In the genomic region with DNA sequence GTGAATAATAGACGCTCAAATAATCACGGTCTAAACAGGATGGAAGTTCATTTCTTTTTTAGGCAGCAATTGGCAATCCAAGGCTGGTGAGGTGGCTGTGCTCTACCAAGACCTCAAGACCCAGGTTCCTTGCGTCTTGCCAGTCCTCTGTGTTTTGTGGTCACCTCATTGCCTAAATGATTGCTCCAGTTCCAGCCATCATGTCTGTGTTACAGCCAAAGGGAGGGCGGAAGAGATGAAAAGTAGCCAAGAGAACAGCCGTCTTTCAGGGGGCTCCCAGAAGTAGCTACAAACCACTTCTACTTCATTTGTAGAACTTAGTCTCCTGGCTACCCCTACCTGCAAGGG, we compare ENCODE assay signal across 20 cellular contexts. TPM values are rescaled to one million over a fixed set of nuclear protein-coding genes. Genes with fewer than 3 reads are reported as not detected.
A peak's percentile ranks its signal among the peaks of the same experiment; 100 is the strongest.
DNase-seq lines count a peak whose midpoint lies in the region; ATAC-seq and TF ChIP-seq lines count a peak whose summit lies in the region.
"Had no signal": no experiment of that assay in that cellular context is flagged by ENCODE, and none has a peak within 500 bp of the region (broad histone marks: within the 10 kb centered on the region; RNA-seq: fewer than 3 reads in every experiment).

No MANE protein-coding gene starts in this region.

- H3K36me3 ChIP-seq in CD8-positive, alpha-beta memory T cell (ENCODE audit: insufficient read depth, low read length) = no peaks in the 10 kb centered on the region
- H3K36me3 ChIP-seq in effector memory CD4-positive, alpha-beta T cell (ENCODE audit: control insufficient read depth, insufficient read depth, low read length) = no peaks in the 10 kb centered on the region
- H3K36me3 ChIP-seq: BLaER1, lower lobe of right lung had no signal

- H3K27ac ChIP-seq in CD8-positive, alpha-beta memory T cell (ENCODE audit: low read depth, low read length) = no peak overlapping the region
- H3K27ac ChIP-seq in effector memory CD4-positive, alpha-beta T cell (ENCODE audit: insufficient read depth, low read length, poor library complexity, severe bottlenecking) = peak overlapping the region; percentile 63
- H3K27ac ChIP-seq: BLaER1, GM23248, HL-60, lower lobe of right lung had no signal

- peak overlapping the region; percentile 72 for H3K4me3 Mint-ChIP-seq in activated CD4-positive, alpha-beta T cell treated with anti-CD3 and anti-CD28 coated beads, Interleukin-2, amount 10 ng/mL, durations not matched to agents 24 days and 14 days
- H3K4me3 Mint-ChIP-seq in CD8-positive, alpha-beta memory T cell = peak overlapping the region; percentile 48 to 84 (median 78)
- H3K4me3 Mint-ChIP-seq in activated CD8-positive, alpha-beta T cell treated with anti-CD3 and anti-CD28 coated beads for 36 hours = peak overlapping the region; percentile 53
- H3K4me3 Mint-ChIP-seq in glutamatergic neuron (ENCODE audit: unreplicated experiment) = no peak overlapping the region

- POLR2A ChIA-PET in CD8-positive, alpha-beta memory T cell (lab: Charles Lee) = no interaction called here
- POLR2A ChIA-PET in activated CD8-positive, alpha-beta T cell treated with anti-CD3 and anti-CD28 coated beads for 36 hours (lab: Charles Lee) = interaction anchor here (0.6 kb wide), 2 partner anchors 10 to 27 kb away, joined by 3 read pairs; no protein-coding TSS in a partner anchor

- H3K36me3 Mint-ChIP-seq in activated CD4-positive, alpha-beta T cell treated with anti-CD3 and anti-CD28 coated beads, Interleukin-2, amount 10 ng/mL, durations not matched to agents 24 days and 14 days (ENCODE audit: low read depth) = no peaks in the 10 kb centered on the region
- no peaks in the 10 kb centered on the region for H3K36me3 Mint-ChIP-seq in CD8-positive, alpha-beta memory T cell
- no peaks in the 10 kb centered on the region for H3K36me3 Mint-ChIP-seq in activated CD8-positive, alpha-beta T cell treated with anti-CD3 and anti-CD28 coated beads for 36 hours (ENCODE audit: low read depth)
- peaks cover 5% of the 10 kb centered on the region for H3K36me3 Mint-ChIP-seq in glutamatergic neuron (ENCODE audit: unreplicated experiment)

- H3K4me3 ChIP-seq in CD8-positive, alpha-beta memory T cell (ENCODE audit: low read length) = peak overlapping the region; percentile 8
- peak overlapping the region; percentile 35 for H3K4me3 ChIP-seq in effector memory CD4-positive, alpha-beta T cell (ENCODE audit: insufficient read depth, low read depth, low read length, poor library complexity, severe bottlenecking)
- H3K4me3 ChIP-seq: BLaER1, GM23248, lower lobe of right lung had no signal

- TF ChIP-seq CTCF in activated CD8-positive, alpha-beta T cell treated with anti-CD3 and anti-CD28 coated beads for 36 hours (IDR thresholded peaks at IDR 0.05) = no peak
- no peak for TF ChIP-seq CTCF in glutamatergic neuron (IDR thresholded peaks at IDR 0.05; ENCODE audit: partially characterized antibody, unreplicated experiment)

- H3K27ac Mint-ChIP-seq in activated CD4-positive, alpha-beta T cell treated with anti-CD3 and anti-CD28 coated beads, Interleukin-2, amount 10 ng/mL, durations not matched to agents 24 days and 14 days = peak overlapping the region; percentile 94
- peak overlapping the region; percentile 74 to 97 (median 94) for H3K27ac Mint-ChIP-seq in CD8-positive, alpha-beta memory T cell
- H3K27ac Mint-ChIP-seq in activated CD8-positive, alpha-beta T cell treated with anti-CD3 and anti-CD28 coated beads for 36 hours = peak overlapping the region; percentile 89
- H3K27ac Mint-ChIP-seq in glutamatergic neuron (ENCODE audit: unreplicated experiment) = no peak overlapping the region

- peaks cover 40% of the 10 kb centered on the region for H3K4me1 ChIP-seq in CD8-positive, alpha-beta memory T cell (ENCODE audit: insufficient read depth, low read length)
- peaks cover 31% of the 10 kb centered on the region for H3K4me1 ChIP-seq in effector memory CD4-positive, alpha-beta T cell (ENCODE audit: control insufficient read depth, insufficient read depth, low read length, poor library complexity, severe bottlenecking)

- H3K9me3 Mint-ChIP-seq in activated CD4-positive, alpha-beta T cell treated with anti-CD3 and anti-CD28 coated beads, Interleukin-2, amount 10 ng/mL, durations not matched to agents 24 days and 14 days = peaks cover 4% of the 10 kb centered on the region
- H3K9me3 Mint-ChIP-seq in CD8-positive, alpha-beta memory T cell = no peaks in the 10 kb centered on the region
- peaks cover 2% of the 10 kb centered on the region for H3K9me3 Mint-ChIP-seq in activated CD8-positive, alpha-beta T cell treated with anti-CD3 and anti-CD28 coated beads for 36 hours
- H3K9me3 Mint-ChIP-seq in glutamatergic neuron (ENCODE audit: unreplicated experiment) = no peaks in the 10 kb centered on the region

- peaks cover 56% of the 10 kb centered on the region for H3K4me1 Mint-ChIP-seq in activated CD4-positive, alpha-beta T cell treated with anti-CD3 and anti-CD28 coated beads, Interleukin-2, amount 10 ng/mL, durations not matched to agents 24 days and 14 days
- peaks cover 43 to 50% (median 48%) of the 10 kb centered on the region in 3 donors for H3K4me1 Mint-ChIP-seq in CD8-positive, alpha-beta memory T cell
- peaks cover 58% of the 10 kb centered on the region for H3K4me1 Mint-ChIP-seq in activated CD8-positive, alpha-beta T cell treated with anti-CD3 and anti-CD28 coated beads for 36 hours (ENCODE audit: low read depth)
- no peaks in the 10 kb centered on the region for H3K4me1 Mint-ChIP-seq in glutamatergic neuron (ENCODE audit: low read depth, unreplicated experiment)

- H3K27me3 ChIP-seq in CD8-positive, alpha-beta memory T cell (ENCODE audit: insufficient read depth, low read length, poor library complexity, severe bottlenecking) = no peaks in the 10 kb centered on the region
- H3K27me3 ChIP-seq in effector memory CD4-positive, alpha-beta T cell (replicated peaks; ENCODE audit: control insufficient read depth, insufficient read depth, low read length, poor library complexity, severe bottlenecking) = no peaks in the 10 kb centered on the region
- H3K27me3 ChIP-seq: BLaER1 had no signal

- CTCF ChIA-PET in CD8-positive, alpha-beta memory T cell (lab: Charles Lee) = interaction anchor here (2.3 kb wide), 1 partner anchor 9 kb away, joined by 6 read pairs; no protein-coding TSS in a partner anchor
- CTCF ChIA-PET in activated CD8-positive, alpha-beta T cell treated with anti-CD3 and anti-CD28 coated beads for 36 hours (lab: Charles Lee) = no interaction called here

- no peaks in the 10 kb centered on the region for H3K27me3 Mint-ChIP-seq in activated CD4-positive, alpha-beta T cell treated with anti-CD3 and anti-CD28 coated beads, Interleukin-2, amount 10 ng/mL, durations not matched to agents 24 days and 14 days
- no peaks in the 10 kb centered on the region for H3K27me3 Mint-ChIP-seq in CD8-positive, alpha-beta memory T cell
- H3K27me3 Mint-ChIP-seq in activated CD8-positive, alpha-beta T cell treated with anti-CD3 and anti-CD28 coated beads for 36 hours = no peaks in the 10 kb centered on the region
- H3K27me3 Mint-ChIP-seq in glutamatergic neuron (ENCODE audit: unreplicated experiment) = peaks cover 2% of the 10 kb centered on the region

- intact Hi-C loops in activated CD4-positive, alpha-beta T cell treated with anti-CD3 and anti-CD28 coated beads, Interleukin-2, amount 10 ng/mL, durations not matched to agents 24 days and 14 days (cut with micrococcal nuclease) = loop anchor here (1.0 to 10.0 kb wide), 11 partner anchors 19 to 1653 kb away; a partner anchor contains a TSS
- intact Hi-C loops in activated CD8-positive, alpha-beta T cell treated with anti-CD3 and anti-CD28 coated beads for 36 hours (cut with micrococcal nuclease) = loop anchor here (10.0 kb wide), 1 partner anchor 81 kb away; no protein-coding TSS in a partner anchor

- ATAC-seq in activated CD8-positive, alpha-beta T cell treated with anti-CD3 and anti-CD28 coated beads for 36 hours = no peak
- no peak for ATAC-seq in GM18858 (IDR thresholded peaks at IDR 0.05; ENCODE audit: unreplicated experiment)
- ATAC-seq: SK-N-SH treated with all-trans-retinoic acid at 6 μM for 48 hours had no signal

- no peaks in the 10 kb centered on the region for H3K9me3 ChIP-seq in CD8-positive, alpha-beta memory T cell (ENCODE audit: low read length)
- H3K9me3 ChIP-seq in effector memory CD4-positive, alpha-beta T cell (ENCODE audit: control insufficient read depth, low read length) = no peaks in the 10 kb centered on the region
- H3K9me3 ChIP-seq: lower lobe of right lung had no signal

- DNase-seq in activated CD4-positive, alpha-beta T cell treated with anti-CD3 and anti-CD28 coated beads, Interleukin-2, amount 10 ng/mL, durations not matched to agents 24 days and 14 days = no peak
- no peak for DNase-seq in activated CD4-positive, alpha-beta T cell treated with anti-CD3 and anti-CD28 coated beads, Interleukin-2, amount 50 U/mL, for 4 hours
- DNase-seq in CD8-positive, alpha-beta memory T cell = no peak
- DNase-seq in activated CD8-positive, alpha-beta T cell treated with anti-CD3 and anti-CD28 coated beads for 36 hours = no peak
- DNase-seq in effector memory CD4-positive, alpha-beta T cell = no peak
- DNase-seq in glutamatergic neuron (no peak), NCI-H2029 treated with DMSO at 0.1 percent for 48 hours (lab: John Stamatoyannopoulos, UW) (no peak)
- DNase-seq: aorta, GM23248, IMR-90, kidney, lower lobe of right lung, NCI-H524, occipital lobe, substantia nigra had no signal

RNA-seq across cellular contexts. Expression of a gene that starts 19.2 kb away (rescaled TPM):
- 0.07 and 0.16 TPM in 2 replicates for total RNA-seq in activated CD4-positive, alpha-beta T cell treated with anti-CD3 and anti-CD28 coated beads, Interleukin-2, amount 10 ng/mL, durations not matched to agents 24 days and 14 days
- not detected for total RNA-seq in CD8-positive, alpha-beta memory T cell
- 0.26 TPM for polyA plus RNA-seq in CD8-positive, alpha-beta memory T cell
- under 1 TPM; 0.25 to 0.32 TPM for total RNA-seq in activated CD8-positive, alpha-beta T cell treated with anti-CD3 and anti-CD28 coated beads for 36 hours
- not detected for total RNA-seq in glutamatergic neuron (ENCODE audit: unreplicated experiment)
- total RNA-seq: aorta, ureter had no signal
- polyA plus RNA-seq: aorta had no signal
